ENCODE assay signal across 8 cellular contexts in genomic region chr20:63215101-63216040, GRCh38. TPM values are rescaled to one million over a fixed set of nuclear protein-coding genes. Genes with fewer than 3 reads are reported as not detected.
DNase-seq lines count a peak whose midpoint lies in the region; ATAC-seq, FAIRE-seq and TF ChIP-seq lines count a peak whose summit lies in the region.

No MANE protein-coding gene starts in this region.

- in situ Hi-C loops in Caki2 (cut with HindIII; ENCODE audit: low pct_unique_long_range_greater_than_20kb, low sequenced_read_pairs), result no loop called here

- peak overlapping the region; percentile 79 for H3K27ac ChIP-seq in endothelial cell of umbilical vein (ENCODE audit: insufficient read depth, low read depth, low read length)

- peaks cover 27% of the 10 kb centered on the region for H3K36me3 Mint-ChIP-seq in T-cell

- no peaks in the 10 kb centered on the region for H3K27me3 ChIP-seq in endothelial cell of umbilical vein (ENCODE audit: control insufficient read depth in 2 of 2, insufficient read depth in 2 of 2, low read length in 2 of 2)

- H3K9me3 ChIP-seq in endothelial cell of umbilical vein (replicated peaks; ENCODE audit: control insufficient read depth, insufficient read depth, low read length), result no peaks in the 10 kb centered on the region

- BruUV-seq in endothelial cell of umbilical vein (replicated peaks; lab: Mats Ljungman, UMichigan), result TSS peak; percentile 62

- no peak for TF ChIP-seq POLR2A in endothelial cell of umbilical vein (IDR thresholded peaks at IDR 0.05; ENCODE audit: low read depth, low read length)

- H3K79me2 ChIP-seq in endothelial cell of umbilical vein (ENCODE audit: control insufficient read depth, insufficient read depth, low read length), result peaks cover 54% of the 10 kb centered on the region

- H3K9me1 ChIP-seq in endothelial cell of umbilical vein (replicated peaks; ENCODE audit: control insufficient read depth, extremely low read depth, insufficient read depth, low read length), result no peaks in the 10 kb centered on the region

- peak overlapping the region; percentile 28 for H2AFZ ChIP-seq in endothelial cell of umbilical vein (ENCODE audit: low read depth, low read length)

- H3K27me3 Mint-ChIP-seq in T-cell, result peaks cover 0 to 1% of the 10 kb centered on the region in 2 donors

- peak overlapping the region; percentile 89 to 90 (median 90) for H3K4me3 Mint-ChIP-seq in T-cell

- peak; percentile 60 for DNase-seq in Caki2 (ENCODE audit: low read depth)
- peak; percentile 47 for DNase-seq in GM19238 (ENCODE audit: insufficient read length, low spot score)
- DNase-seq in HPDE6-E6E7 (ENCODE audit: extremely low spot score), result peak; percentile 76
- peak in 2 of 34 experiments; percentile 13 for DNase-seq in T-cell
- DNase-seq in endothelial cell of umbilical vein (ENCODE audit: low read depth, low spot score), result peak; percentile 66
- DNase-seq in myocyte (ENCODE audit: low read depth), result peak; percentile 71
- DNase-seq in NCI-H526 treated with DMSO at 0.1 percent for 48 hours (lab: John Stamatoyannopoulos, UW), result no peak
- DNase-seq in mesenteric fat pad (ENCODE audit: low spot score), result no peak

- H3K9ac ChIP-seq in endothelial cell of umbilical vein (replicated peaks; ENCODE audit: extremely low read depth, insufficient read depth, low read length), result peak overlapping the region; percentile 94

- H3K4me2 ChIP-seq in endothelial cell of umbilical vein (ENCODE audit: insufficient read depth, low read length), result peak overlapping the region; percentile 82

- dilution Hi-C loops in endothelial cell of umbilical vein (cut with MboI; ENCODE audit: extremely low pct_ligation_motif_present, low sequenced_read_pairs), result no loop called here

- H4K20me1 ChIP-seq in endothelial cell of umbilical vein (replicated peaks; ENCODE audit: control insufficient read depth, extremely low read depth, insufficient read depth, low read length), result peaks cover 4% of the 10 kb centered on the region

- peaks cover 13 to 15% of the 10 kb centered on the region in 2 experiments for H3K36me3 ChIP-seq in endothelial cell of umbilical vein (ENCODE audit: control insufficient read depth in 2 of 2, extremely low read depth in 1 of 2, insufficient read depth in 2 of 2, low read length in 2 of 2)

- peak overlapping the region; percentile 59 to 94 (median 86) for H3K4me3 ChIP-seq in endothelial cell of umbilical vein (replicated peaks in 1 of 3; ENCODE audit: insufficient read depth in 1 of 3, low read depth in 1 of 3, low read length in 3 of 3)

- ATAC-seq in T-cell (replicated peaks in 1 of 4), result no peak

- H3K4me1 Mint-ChIP-seq in T-cell, result peaks cover 47 to 57% (median 55%) of the 10 kb centered on the region in 3 donors

- intact Hi-C loops in endothelial cell of umbilical vein (cut with micrococcal nuclease), result loop anchor here (1.0 to 5.0 kb wide), 2 partner anchors 33 to 159 kb away; no protein-coding TSS in a partner anchor

- no peaks in the 10 kb centered on the region for H3K9me3 Mint-ChIP-seq in T-cell

- peak; percentile 55 to 76 for TF ChIP-seq CTCF in endothelial cell of umbilical vein (IDR thresholded peaks at IDR 0.05; ENCODE audit: extremely low read depth in 1 of 2, insufficient read depth in 1 of 2, low read depth in 1 of 2, low read length in 2 of 2)

- POLR2A ChIA-PET in T-cell (lab: Charles Lee) (no interaction called here), endothelial cell of umbilical vein (lab: Charles Lee) (no interaction called here)

- CTCF ChIA-PET in T-cell (lab: Charles Lee), result interaction anchor here (1.1 to 2.0 kb wide), 2 partner anchors 8 to 278 kb away, joined by 3 to 5 read pairs; no protein-coding TSS in a partner anchor
- CTCF ChIA-PET in endothelial cell of umbilical vein (lab: Charles Lee), result interaction anchor here (1.0 to 3.7 kb wide), 16 partner anchors 9 to 243 kb away, joined by 3 to 30 read pairs (median 4); partner anchors contain the start of gene ARFGAP1

- FAIRE-seq in endothelial cell of umbilical vein (lab: Jason Lieb, UNC), result peak; percentile 85

- H3K27ac Mint-ChIP-seq in T-cell, result peak overlapping the region; percentile 85

- peaks cover 13% of the 10 kb centered on the region for H3K4me1 ChIP-seq in endothelial cell of umbilical vein (ENCODE audit: control insufficient read depth, extremely low read depth, insufficient read depth, low read length)

TF ChIP-seq in endothelial cell of umbilical vein, 7 proteins besides CTCF, POLR2A, EP300 and RAD21:
- no peak for TF ChIP-seq FOS (IDR thresholded peaks at IDR 0.05; ENCODE audit: borderline replicate concordance, insufficient read depth, low read length)
- no peak for TF ChIP-seq POLR2AphosphoS5 (IDR thresholded peaks at IDR 0.05; ENCODE audit: insufficient read depth, low read depth, low read length)
TF ChIP-seq in endothelial cell of umbilical vein: peak in this region for 0.

RNA-seq across cellular contexts. Expression of gene YTHDF1, which starts 0.6 kb away (rescaled TPM):
- total RNA-seq in Caki2 (2014; rRNA removed; shearing (Covaris generic); ENCODE audit: low replicate concordance), result 20.0 and 26.9 TPM in 2 replicates
- total RNA-seq in T-cell (10 to 100 TPM; 36.7 to 44.5 (median 42.2) TPM), endothelial cell of umbilical vein (41.1 and 44.4 TPM in 2 replicates), myocyte (28.5 and 36.1 TPM in 2 replicates), mesenteric fat pad (33.6 TPM)
- 22.3 and 25.2 TPM in 2 replicates for polyA plus RNA-seq in endothelial cell of umbilical vein
- 27.9 and 28.5 TPM in 2 replicates for polyA plus RNA-seq in endothelial cell of umbilical vein (2011; cell fraction: cytosol; rRNA removed)
- 29.8 and 37.1 TPM in 2 replicates for polyA plus RNA-seq in endothelial cell of umbilical vein (2011; cell fraction: nucleus; rRNA removed)
- 35.4 and 36.5 TPM in 2 replicates for polyA plus RNA-seq in endothelial cell of umbilical vein (2012)
- polyA minus RNA-seq in endothelial cell of umbilical vein, result 24.0 and 28.1 TPM in 2 replicates
- 41.0 TPM for polyA minus RNA-seq in endothelial cell of umbilical vein (2011; cell fraction: cytosol; rRNA and poly(A)+ RNA removed)
- polyA minus RNA-seq in endothelial cell of umbilical vein (2011; cell fraction: nucleus; rRNA and poly(A)+ RNA removed), result 13.5 and 13.8 TPM in 2 replicates
- 32.0 TPM for polyA plus RNA-seq in myocyte (2012)

RNA-seq across cellular contexts. Expression of gene BIRC7, which starts 20.3 kb away (rescaled TPM):
- total RNA-seq in Caki2 (2014; rRNA removed; shearing (Covaris generic); ENCODE audit: low replicate concordance), result not detected in 2 replicates
- total RNA-seq in T-cell, result not detected
- total RNA-seq in endothelial cell of umbilical vein, result not detected in 2 replicates
- polyA plus RNA-seq in endothelial cell of umbilical vein, result not detected in 2 replicates
- polyA plus RNA-seq in endothelial cell of umbilical vein (2011; cell fraction: cytosol; rRNA removed), result not detected in 2 replicates
- polyA plus RNA-seq in endothelial cell of umbilical vein (2011; cell fraction: nucleus; rRNA removed), result not detected in 2 replicates
- not detected in 2 replicates for polyA plus RNA-seq in endothelial cell of umbilical vein (2012)
- not detected in 2 replicates for polyA minus RNA-seq in endothelial cell of umbilical vein
- not detected for polyA minus RNA-seq in endothelial cell of umbilical vein (2011; cell fraction: cytosol; rRNA and poly(A)+ RNA removed)
- not detected in 2 replicates for polyA minus RNA-seq in endothelial cell of umbilical vein (2011; cell fraction: nucleus; rRNA and poly(A)+ RNA removed)
- total RNA-seq in myocyte, result not detected in 2 replicates
- polyA plus RNA-seq in myocyte (2012), result 0.11 TPM
- total RNA-seq in mesenteric fat pad, result 0.35 TPM

RNA-seq across cellular contexts. Expression of gene NKAIN4, which starts 38.9 kb away (rescaled TPM):
- 2.9 and 5.0 TPM in 2 replicates for total RNA-seq in Caki2 (2014; rRNA removed; shearing (Covaris generic); ENCODE audit: low replicate concordance)
- not detected for total RNA-seq in T-cell
- not detected in 2 replicates for total RNA-seq in endothelial cell of umbilical vein
- 0.04 TPM in 1 of 2 replicates, not detected in the other for polyA plus RNA-seq in endothelial cell of umbilical vein
- not detected in 2 replicates for polyA plus RNA-seq in endothelial cell of umbilical vein (2011; cell fraction: cytosol; rRNA removed)
- polyA plus RNA-seq in endothelial cell of umbilical vein (2011; cell fraction: nucleus; rRNA removed), result not detected in 2 replicates
- polyA plus RNA-seq in endothelial cell of umbilical vein (2012), result not detected in 2 replicates
- not detected in 2 replicates for polyA minus RNA-seq in endothelial cell of umbilical vein
- not detected for polyA minus RNA-seq in endothelial cell of umbilical vein (2011; cell fraction: cytosol; rRNA and poly(A)+ RNA removed)
- not detected in 2 replicates for polyA minus RNA-seq in endothelial cell of umbilical vein (2011; cell fraction: nucleus; rRNA and poly(A)+ RNA removed)
- not detected in 2 replicates for total RNA-seq in myocyte
- 0.16 TPM for polyA plus RNA-seq in myocyte (2012)
- not detected for total RNA-seq in mesenteric fat pad

RNA-seq across cellular contexts. Expression of gene ARFGAP1, which starts 57.2 kb away (rescaled TPM):
- 139 and 172 TPM in 2 replicates for total RNA-seq in Caki2 (2014; rRNA removed; shearing (Covaris generic); ENCODE audit: low replicate concordance)
- total RNA-seq in T-cell (100 to 1,000 TPM; 109 to 129 (median 122) TPM), endothelial cell of umbilical vein (111 and 126 TPM in 2 replicates), myocyte (83.8 and 96.3 TPM in 2 replicates), mesenteric fat pad (60.8 TPM)
- polyA plus RNA-seq in endothelial cell of umbilical vein, result 93.7 and 115 TPM in 2 replicates
- 45.5 and 67.8 TPM in 2 replicates for polyA plus RNA-seq in endothelial cell of umbilical vein (2011; cell fraction: cytosol; rRNA removed)
- polyA plus RNA-seq in endothelial cell of umbilical vein (2011; cell fraction: nucleus; rRNA removed), result 472 and 496 TPM in 2 replicates
- 74.4 and 105 TPM in 2 replicates for polyA plus RNA-seq in endothelial cell of umbilical vein (2012)
- polyA minus RNA-seq in endothelial cell of umbilical vein, result 55.3 and 79.7 TPM in 2 replicates
- polyA minus RNA-seq in endothelial cell of umbilical vein (2011; cell fraction: cytosol; rRNA and poly(A)+ RNA removed), result 47.7 TPM
- polyA minus RNA-seq in endothelial cell of umbilical vein (2011; cell fraction: nucleus; rRNA and poly(A)+ RNA removed), result 72.3 and 105 TPM in 2 replicates
- 134 TPM for polyA plus RNA-seq in myocyte (2012)

Comparison
In these comparisons a context has a peak if more than half of its experiments do, and no peak if none do; other contexts are left out.
1. DNase-seq: peak in Caki2 (single experiment), GM19238 (single experiment), HPDE6-E6E7 (single experiment), endothelial cell of umbilical vein (single experiment) and myocyte (single experiment); none in NCI-H526 treated with DMSO at 0.1 percent for 48 hours (single experiment) and mesenteric fat pad (single experiment).